16 cellular contexts compared by ENCODE assay signal in genomic region chr18:58338141-58338540, GRCh38.
DNase-seq lines count a peak whose midpoint lies in the region; ATAC-seq and TF ChIP-seq lines count a peak whose summit lies in the region.
"Had no signal": no experiment of that assay in that cellular context is flagged by ENCODE, and none has a peak within 500 bp of the region (broad histone marks: within the 10 kb centered on the region; RNA-seq: fewer than 3 reads in every experiment).

No MANE protein-coding gene starts in this region.

- H2AFZ ChIP-seq in mammary epithelial cell (ENCODE audit: low read depth, low read length): no peak overlapping the region
- H2AFZ ChIP-seq in neural progenitor cell (replicated peaks): no peak overlapping the region
- H2AFZ ChIP-seq in hepatocyte: no peak overlapping the region

- BruUV-seq in MCF 10A (replicated peaks; lab: Mats Ljungman, UMichigan) (no TSS peak), mammary epithelial cell (replicated peaks; lab: Mats Ljungman, UMichigan) (no TSS peak)

- H3F3A ChIP-seq in neural progenitor cell (ENCODE audit: low read depth): peaks cover 30% of the 10 kb centered on the region

- POLR2A ChIA-PET in MCF 10A (lab: Yijun Ruan, JAX): interaction anchor here (0.6 to 0.8 kb wide), 2 partner anchors 15 to 82 kb away, joined by 3 read pairs; no protein-coding TSS in a partner anchor

- H3K4me1 Mint-ChIP-seq in MCF 10A (ENCODE audit: insufficient read depth, unreplicated experiment): peaks cover 5% of the 10 kb centered on the region
- peaks cover 66% of the 10 kb centered on the region for H3K4me1 Mint-ChIP-seq in neural progenitor cell
- H3K4me1 Mint-ChIP-seq: naive B cell had no signal

- H3K27me3 ChIP-seq in mammary epithelial cell (ENCODE audit: insufficient read depth, low read length) (no peaks in the 10 kb centered on the region), neural progenitor cell (no peaks in the 10 kb centered on the region), uterus (no peaks in the 10 kb centered on the region), hepatocyte (no peaks in the 10 kb centered on the region)
- H3K27me3 ChIP-seq: testis had no signal

- WGBS in mammary epithelial cell (ENCODE audit: low coverage, missing lambda C conversion rate): 70% methylated on average over 3 of the region's 3 CpGs
- 85% methylated on average over 3 of the region's 3 CpGs for WGBS in hepatocyte (ENCODE audit: low lambda C conversion rate, missing lambda C conversion rate)

- H3K36me3 Mint-ChIP-seq in MCF 10A (ENCODE audit: insufficient read depth, unreplicated experiment): peaks cover 84% of the 10 kb centered on the region
- H3K36me3 Mint-ChIP-seq in neural progenitor cell: peaks cover 16% of the 10 kb centered on the region
- H3K36me3 Mint-ChIP-seq: activated naive CD4-positive, alpha-beta T cell treated with anti-CD3 and anti-CD28 coated beads, Interleukin-2, amount 50 U/mL, for 72 hours had no signal

- H3K9me3 ChIP-seq in mammary epithelial cell (replicated peaks; ENCODE audit: insufficient read depth, low read length) (no peaks in the 10 kb centered on the region), neural progenitor cell (ENCODE audit: low read depth) (no peaks in the 10 kb centered on the region), uterus (no peaks in the 10 kb centered on the region), hepatocyte (ENCODE audit: low read depth) (no peaks in the 10 kb centered on the region)
- H3K9me3 ChIP-seq: testis had no signal

- H3K4me3 ChIP-seq in mammary epithelial cell (replicated peaks in 1 of 3; ENCODE audit: insufficient read depth in 1 of 3, low read depth in 2 of 3, low read length in 3 of 3) (no peak overlapping the region), neural progenitor cell (no peak overlapping the region), uterus (no peak overlapping the region), hepatocyte (no peak overlapping the region)
- H3K4me3 ChIP-seq: testis had no signal

- H3K27ac Mint-ChIP-seq in MCF 10A (ENCODE audit: low read depth, unreplicated experiment): peak overlapping the region; percentile 16
- peak overlapping the region; percentile 41 for H3K27ac Mint-ChIP-seq in neural progenitor cell
- H3K27ac Mint-ChIP-seq: activated naive CD4-positive, alpha-beta T cell treated with anti-CD3 and anti-CD28 coated beads, Interleukin-2, amount 50 U/mL, for 72 hours; activated T-cell treated with anti-CD3 and anti-CD28 coated beads, Interleukin-2, amount 50 U/mL, for 24 hours; naive B cell had no signal

- no peak for DNase-seq in MCF 10A (ENCODE audit: unreplicated experiment)
- DNase-seq in mammary epithelial cell: no peak
- no peak for DNase-seq in epithelial cell of prostate (ENCODE audit: low read depth, low spot score)
- no peak for DNase-seq in neural progenitor cell (ENCODE audit: low spot score)
- no peak for DNase-seq in uterus
- DNase-seq in hepatocyte (ENCODE audit: low spot score): no peak
- DNase-seq: activated CD4-positive, alpha-beta T cell treated with anti-CD3 and anti-CD28 coated beads, Interleukin-2, amount 50 U/mL, for 48 hours; activated T-cell treated with anti-CD3 and anti-CD28 coated beads, Interleukin-2, amount 50 U/mL, for 24 hours; DMS79 treated with DMSO at 0.1 percent for 48 hours; naive B cell; SW 1271; testis had no signal

- H3K9me2 ChIP-seq in hepatocyte (replicated peaks; ENCODE audit: insufficient read depth): no peaks in the 10 kb centered on the region

- CTCF ChIA-PET in MCF 10A (lab: Yijun Ruan, JAX) (no interaction called here), mammary epithelial cell (lab: Charles Lee; ENCODE audit: low non-redundant PET) (interaction anchor here (0.6 kb wide), 2 partner anchors 34 to 379 kb away, joined by 3 read pairs; no protein-coding TSS in a partner anchor)

- H3K4me1 ChIP-seq in mammary epithelial cell (ENCODE audit: insufficient read depth, low read length) (peaks cover 7% of the 10 kb centered on the region), neural progenitor cell (peaks cover 47% of the 10 kb centered on the region), uterus (peaks cover 0 to 5% of the 10 kb centered on the region in 2 donors), hepatocyte (ENCODE audit: insufficient read depth) (peaks cover 7% of the 10 kb centered on the region)

- intact Hi-C loops in MCF 10A (cut with micrococcal nuclease) (loop anchor here (10.0 kb wide), 1 partner anchor 157 kb away; no protein-coding TSS in a partner anchor), mammary epithelial cell (cut with micrococcal nuclease) (loop anchor here (10.0 kb wide), 1 partner anchor 427 kb away; no protein-coding TSS in a partner anchor), uterus (cut with DNase I; ENCODE audit: low total_unique reads) (no loop called here)

- no peaks in the 10 kb centered on the region for H4K20me1 ChIP-seq in mammary epithelial cell (ENCODE audit: insufficient read depth, low read length)
- no peaks in the 10 kb centered on the region for H4K20me1 ChIP-seq in neural progenitor cell (ENCODE audit: low read depth)
- H4K20me1 ChIP-seq in hepatocyte (ENCODE audit: insufficient read depth, poor library complexity, severe bottlenecking): no peaks in the 10 kb centered on the region

- H3K9me3 Mint-ChIP-seq in MCF 10A (ENCODE audit: unreplicated experiment): no peaks in the 10 kb centered on the region
- H3K9me3 Mint-ChIP-seq in neural progenitor cell: no peaks in the 10 kb centered on the region
- H3K9me3 Mint-ChIP-seq: activated naive CD4-positive, alpha-beta T cell treated with anti-CD3 and anti-CD28 coated beads, Interleukin-2, amount 50 U/mL, for 72 hours; activated T-cell treated with anti-CD3 and anti-CD28 coated beads, Interleukin-2, amount 50 U/mL, for 24 hours; naive B cell had no signal

- H3K27ac ChIP-seq in mammary epithelial cell (ENCODE audit: insufficient read depth, low read depth, low read length) (no peak overlapping the region), epithelial cell of prostate (peak overlapping the region; percentile 50), neural progenitor cell (peak overlapping the region; percentile 27), uterus (peak overlapping the region; percentile 12 to 55), hepatocyte (no peak overlapping the region)
- H3K27ac ChIP-seq: testis had no signal

- H3K9ac ChIP-seq in mammary epithelial cell (ENCODE audit: insufficient read depth, low read length): no peak overlapping the region
- H3K9ac ChIP-seq in neural progenitor cell: no peak overlapping the region

- dilution Hi-C loops in mammary epithelial cell (cut with HindIII; ENCODE audit: low sequenced_read_pairs): no loop called here

- H3K4me2 ChIP-seq in mammary epithelial cell (ENCODE audit: insufficient read depth, low read depth, low read length) (no peak overlapping the region), neural progenitor cell (no peak overlapping the region), hepatocyte (no peak overlapping the region)

- H3K27me3 Mint-ChIP-seq in MCF 10A (ENCODE audit: insufficient read depth, unreplicated experiment) (no peaks in the 10 kb centered on the region), neural progenitor cell (ENCODE audit: insufficient read depth, low read depth) (peaks cover 4% of the 10 kb centered on the region)
- H3K27me3 Mint-ChIP-seq: activated T-cell treated with anti-CD3 and anti-CD28 coated beads, Interleukin-2, amount 50 U/mL, for 24 hours; naive B cell had no signal

- H3K36me3 ChIP-seq in mammary epithelial cell (ENCODE audit: insufficient read depth, low read length) (peaks cover 32% of the 10 kb centered on the region), neural progenitor cell (no peaks in the 10 kb centered on the region), uterus (no peaks in the 10 kb centered on the region), hepatocyte (replicated peaks; ENCODE audit: insufficient read depth, low read depth) (no peaks in the 10 kb centered on the region)

- in situ Hi-C loops in mammary epithelial cell (cut with MboI; ENCODE audit: low sequenced_read_pairs in 2 of 2): no loop called here

- H3K79me2 ChIP-seq in mammary epithelial cell (ENCODE audit: insufficient read depth, low read length): peaks cover 18% of the 10 kb centered on the region
- no peaks in the 10 kb centered on the region for H3K79me2 ChIP-seq in neural progenitor cell (ENCODE audit: low read depth)
- H3K79me2 ChIP-seq in hepatocyte: peaks cover 8% of the 10 kb centered on the region

- TF ChIP-seq CTCF in MCF 10A (IDR thresholded peaks at IDR 0.05; ENCODE audit: unreplicated experiment): no peak
- no peak for TF ChIP-seq CTCF in mammary epithelial cell (conservative IDR thresholded peaks at IDR 0.05 in 1 of 2, IDR thresholded peaks at IDR 0.05 in 1 of 2; ENCODE audit: extremely low read depth in 1 of 2, insufficient read depth in 1 of 2, low read depth in 1 of 2, low read length in 2 of 2)
- TF ChIP-seq CTCF in neural progenitor cell (IDR thresholded peaks at IDR 0.05): no peak
- no peak for TF ChIP-seq CTCF in uterus (IDR thresholded peaks at IDR 0.05)
- TF ChIP-seq CTCF in hepatocyte (IDR thresholded peaks at IDR 0.05; ENCODE audit: poor library complexity): no peak

- H3K4me3 Mint-ChIP-seq in MCF 10A (ENCODE audit: unreplicated experiment): no peak overlapping the region
- peak overlapping the region; percentile 59 for H3K4me3 Mint-ChIP-seq in neural progenitor cell
- H3K4me3 Mint-ChIP-seq: activated T-cell treated with anti-CD3 and anti-CD28 coated beads, Interleukin-2, amount 50 U/mL, for 24 hours; naive B cell had no signal

- TF ChIP-seq POLR2A in uterus (IDR thresholded peaks at IDR 0.05): no peak

- ATAC-seq in HG02763 (IDR thresholded peaks at IDR 0.05; ENCODE audit: unreplicated experiment): no peak
- ATAC-seq in HG03159 (IDR thresholded peaks at IDR 0.05; ENCODE audit: unreplicated experiment): no peak
- ATAC-seq: activated naive CD4-positive, alpha-beta T cell treated with anti-CD3 and anti-CD28 coated beads, Interleukin-2, amount 50 U/mL, for 72 hours; left lobe of liver had no signal

Comparison
In these comparisons a context has a peak if more than half of its experiments do, and no peak if none do; other contexts are left out.
1. H3K27ac ChIP-seq: peak in epithelial cell of prostate (single experiment), neural progenitor cell (single experiment) and uterus (2 of 2); none in mammary epithelial cell (single experiment) and hepatocyte (single experiment).